8 cellular contexts compared by ENCODE assay signal in the genomic region with DNA sequence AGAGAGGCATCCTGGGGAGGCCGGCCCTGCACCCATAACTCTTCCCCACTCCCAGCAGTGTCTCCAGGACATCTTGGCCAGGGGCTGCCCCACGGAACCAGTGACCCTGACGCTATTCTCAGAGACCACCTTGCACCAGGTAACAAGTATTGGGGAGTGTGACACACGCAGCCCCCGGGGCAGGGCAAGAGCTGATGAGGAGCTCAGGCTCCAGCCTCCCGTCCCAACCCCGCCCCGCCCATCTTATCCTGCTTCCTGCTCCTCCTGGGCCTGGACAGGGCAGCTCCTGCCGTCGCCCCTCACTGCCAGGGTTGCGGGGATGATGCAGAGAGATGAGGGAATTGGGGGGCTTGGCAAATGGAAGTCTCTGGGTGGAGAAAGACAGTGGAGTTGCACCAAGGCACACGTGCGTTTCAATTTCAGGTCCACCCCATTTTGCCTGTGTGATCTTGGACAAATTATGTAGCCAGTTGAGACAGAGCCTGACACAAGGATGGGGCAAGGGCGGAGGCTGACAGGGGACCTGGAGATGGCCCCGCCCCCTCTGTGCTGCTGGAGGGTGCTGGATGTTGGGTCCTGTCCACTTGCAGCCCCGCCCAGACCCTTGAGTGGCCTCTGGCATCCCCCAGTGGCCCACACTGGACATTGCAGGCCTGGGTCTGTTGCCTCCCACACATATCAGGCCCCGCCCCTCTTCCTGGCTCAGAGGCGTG. TPM values are rescaled to one million over a fixed set of nuclear protein-coding genes. Genes with fewer than 3 reads are reported as not detected.
DNase-seq lines count a peak whose midpoint lies in the region; ATAC-seq and TF ChIP-seq lines count a peak whose summit lies in the region.

No MANE protein-coding gene starts in this region.

- BruUV-seq in Caco-2 (replicated peaks; lab: Mats Ljungman, UMichigan), result no TSS peak

- ATAC-seq in GM23338 (peak; percentile 92), left lung (peak; percentile 98), HG03378 (IDR thresholded peaks at IDR 0.05; ENCODE audit: unreplicated experiment) (no peak)

- H3K4me3 Mint-ChIP-seq in Caco-2 (ENCODE audit: unreplicated experiment) (no peak overlapping the region), GM23338 (no peak overlapping the region)

- no peaks in the 10 kb centered on the region for H3K4me1 Mint-ChIP-seq in Caco-2 (ENCODE audit: low read depth, unreplicated experiment)
- peaks cover 18% of the 10 kb centered on the region for H3K4me1 Mint-ChIP-seq in GM23338

- no peak overlapping the region for H3K27ac Mint-ChIP-seq in Caco-2 (ENCODE audit: unreplicated experiment)
- H3K27ac Mint-ChIP-seq in GM23338, result no peak overlapping the region; the same call in 1 of the 2 replicates

- TF ChIP-seq CTCF in Caco-2 (IDR thresholded peaks at IDR 0.05; ENCODE audit: insufficient read depth in 1 of 2, low read depth in 1 of 2, low read length in 1 of 2, severe bottlenecking in 1 of 2, unreplicated experiment in 1 of 2) (peak; percentile 69 to 78), GM23338 (conservative IDR thresholded peaks at IDR 0.05; ENCODE audit: low read depth in 2 of 2) (peak; percentile 71 to 99), WI38 (IDR thresholded peaks at IDR 0.05; ENCODE audit: low read depth, low read length) (peak; percentile 100), colonic mucosa (IDR thresholded peaks at IDR 0.05) (peak; percentile 95), left lung (IDR thresholded peaks at IDR 0.05) (peak; percentile 85 to 90)

- no peak overlapping the region for H3K4me3 ChIP-seq in Caco-2 (ENCODE audit: low read depth, low read length)
- no peak overlapping the region for H3K4me3 ChIP-seq in GM23338
- H3K4me3 ChIP-seq in WI38 (ENCODE audit: low read depth, low read length), result no peak overlapping the region
- H3K4me3 ChIP-seq in colonic mucosa, result no peak overlapping the region
- H3K4me3 ChIP-seq in left lung, result no peak overlapping the region

- no peak overlapping the region for H3K27ac ChIP-seq in GM23338 (ENCODE audit: low read depth)
- H3K27ac ChIP-seq in colonic mucosa, result no peak overlapping the region
- no peak overlapping the region for H3K27ac ChIP-seq in left lung

- no peak overlapping the region for H2AFZ ChIP-seq in GM23338

- H3F3A ChIP-seq in GM23338 (replicated peaks; ENCODE audit: low read depth), result no peaks in the 10 kb centered on the region

- intact Hi-C loops in Caco-2 (cut with micrococcal nuclease; ENCODE audit: unreplicated experiment) (loop anchor here (2.0 kb wide), 1 partner anchor 24 kb away; no protein-coding TSS in a partner anchor), colonic mucosa (cut with DNase I) (loop anchor here (2.0 kb wide), 1 partner anchor 24 kb away; no protein-coding TSS in a partner anchor), left lung (cut with DNase I) (no loop called here)

- POLR2A ChIA-PET in Caco-2 (lab: Charles Lee), result no interaction called here

- H3K27me3 Mint-ChIP-seq in Caco-2 (ENCODE audit: insufficient read depth, unreplicated experiment), result no peaks in the 10 kb centered on the region
- peaks cover 9% of the 10 kb centered on the region for H3K27me3 Mint-ChIP-seq in GM23338 (ENCODE audit: insufficient read depth, low read depth, poor library complexity)

- H4K20me1 ChIP-seq in GM23338 (replicated peaks; ENCODE audit: insufficient read depth), result no peaks in the 10 kb centered on the region

- H3K9me3 ChIP-seq in Caco-2, result no peaks in the 10 kb centered on the region
- no peaks in the 10 kb centered on the region for H3K9me3 ChIP-seq in colonic mucosa
- H3K9me3 ChIP-seq in left lung, result no peaks in the 10 kb centered on the region

- H3K36me3 ChIP-seq in Caco-2 (ENCODE audit: control insufficient read depth, insufficient read depth, low read length) (no peaks in the 10 kb centered on the region), GM23338 (ENCODE audit: insufficient read depth) (no peaks in the 10 kb centered on the region), colonic mucosa (no peaks in the 10 kb centered on the region), left lung (no peaks in the 10 kb centered on the region)

- CTCF ChIA-PET in Caco-2 (lab: Charles Lee), result interaction anchor here (0.6 kb wide), 1 partner anchor 129 kb away, joined by 3 read pairs; no protein-coding TSS in a partner anchor

- H3K9me3 Mint-ChIP-seq in Caco-2 (ENCODE audit: unreplicated experiment), result no peaks in the 10 kb centered on the region
- no peaks in the 10 kb centered on the region for H3K9me3 Mint-ChIP-seq in GM23338

- no peaks in the 10 kb centered on the region for H3K9me2 ChIP-seq in GM23338 (ENCODE audit: insufficient read depth)

- 0 out of 2 replicates have a peak overlapping the region, but pooled peaks have one; percentile 15 for H3K4me2 ChIP-seq in GM23338

- DNase-seq in Caco-2, result peak; percentile 86
- peak; percentile 99 for DNase-seq in GM23338 (ENCODE audit: low spot score)
- DNase-seq in NCI-H1694 treated with DMSO at 0.1 percent for 48 hours (lab: John Stamatoyannopoulos, UW), result peak; percentile 2
- peak; percentile 83 for DNase-seq in colonic mucosa
- peak; percentile 78 to 90 for DNase-seq in left lung
- DNase-seq in stimulated activated CD4-positive, alpha-beta T cell treated with anti-CD3 and anti-CD28 coated beads, Interleukin-4, amount 100 ng/mL, for 4 hours, result peak; percentile 26 to 47

- H3K79me2 ChIP-seq in GM23338 (replicated peaks; ENCODE audit: insufficient read depth), result no peaks in the 10 kb centered on the region

- no peak overlapping the region for H3K9ac ChIP-seq in colonic mucosa (ENCODE audit: low read depth in 2 of 2, low read length in 2 of 2)

- no peaks in the 10 kb centered on the region for H3K27me3 ChIP-seq in Caco-2 (replicated peaks; ENCODE audit: control insufficient read depth, insufficient read depth, low read length)
- H3K27me3 ChIP-seq in GM23338 (ENCODE audit: insufficient read depth), result no peaks in the 10 kb centered on the region
- H3K27me3 ChIP-seq in colonic mucosa, result no peaks in the 10 kb centered on the region
- H3K27me3 ChIP-seq in left lung, result peaks cover 0 to 25% of the 10 kb centered on the region in 2 donors

- H3K4me1 ChIP-seq in Caco-2 (no peaks in the 10 kb centered on the region), GM23338 (ENCODE audit: insufficient read depth) (peaks cover 8% of the 10 kb centered on the region), colonic mucosa (no peaks in the 10 kb centered on the region), left lung (no peaks in the 10 kb centered on the region)

- H3K36me3 Mint-ChIP-seq in Caco-2 (ENCODE audit: insufficient read depth, unreplicated experiment) (peaks cover 6% of the 10 kb centered on the region), GM23338 (ENCODE audit: low read depth) (no peaks in the 10 kb centered on the region)

TF ChIP-seq in GM23338, 12 proteins besides CTCF, POLR2A, EP300 and RAD21:
- TF ChIP-seq STAT1 (IDR thresholded peaks at IDR 0.05; ENCODE audit: unreplicated experiment), result no peak
TF ChIP-seq in GM23338: peak in this region for 0.

RNA-seq across cellular contexts. Expression of gene CLCNKA, which starts 10.7 kb away (rescaled TPM):
- total RNA-seq in Caco-2 (2022) (0.46 TPM in 1 of 2 replicates, not detected in the other), colonic mucosa (under 1 TPM in 1 of 2 donors, not detected in 1; 0.42 TPM), left lung (under 1 TPM; 0.12 to 0.39 TPM)
- 0.59 TPM in 1 of 2 replicates, not detected in the other for total RNA-seq in GM23338 (2014; rRNA removed; shearing (Covaris generic))
- 0.50 and 0.76 TPM in 2 replicates for polyA plus RNA-seq in GM23338 (2016; fragmentation: Nextera tagmentation; extraction: Ambion mirVana)

RNA-seq across cellular contexts. Expression of gene CLCNKB, which starts 11.0 kb away (rescaled TPM):
- total RNA-seq in Caco-2 (2022) (not detected in 2 replicates), colonic mucosa (under 1 TPM in 1 of 2 donors, not detected in 1; 0.12 TPM), left lung (1 to 10 TPM in 1 of 2 donors, not detected in 1; 1.1 TPM)
- total RNA-seq in GM23338 (2014; rRNA removed; shearing (Covaris generic)), result 1.2 and 1.3 TPM in 2 replicates
- polyA plus RNA-seq in GM23338 (2016; fragmentation: Nextera tagmentation; extraction: Ambion mirVana), result 1.6 and 1.9 TPM in 2 replicates

RNA-seq across cellular contexts. Expression of gene HSPB7, which starts 14.7 kb away (rescaled TPM):
- not detected in 2 replicates for total RNA-seq in Caco-2 (2022)
- not detected in 2 replicates for total RNA-seq in GM23338 (2014; rRNA removed; shearing (Covaris generic))
- 0.13 and 0.97 TPM in 2 replicates for polyA plus RNA-seq in GM23338 (2016; fragmentation: Nextera tagmentation; extraction: Ambion mirVana)
- 10 to 100 TPM in 1 of 2 donors, 1 to 10 TPM in 1; 1.1 to 12.7 TPM for total RNA-seq in colonic mucosa
- total RNA-seq in left lung, result 10 to 100 TPM in 1 of 2 donors, 1 to 10 TPM in 1; 4.2 to 22.1 TPM

RNA-seq across cellular contexts. Expression of gene SRARP, which starts 28.5 kb away (rescaled TPM):
- total RNA-seq in Caco-2 (2022), result 0.16 TPM in 1 of 2 replicates, not detected in the other
- 0.43 TPM in 1 of 2 replicates, not detected in the other for total RNA-seq in GM23338 (2014; rRNA removed; shearing (Covaris generic))
- not detected in 2 replicates for polyA plus RNA-seq in GM23338 (2016; fragmentation: Nextera tagmentation; extraction: Ambion mirVana)
- total RNA-seq in colonic mucosa, result not detected
- total RNA-seq in left lung, result not detected

RNA-seq across cellular contexts. Expression of gene FAM131C, which starts 40.9 kb away (rescaled TPM):
- total RNA-seq in Caco-2 (2022), result 0.41 and 0.44 TPM in 2 replicates
- total RNA-seq in GM23338 (2014; rRNA removed; shearing (Covaris generic)), result 0.74 and 1.3 TPM in 2 replicates
- polyA plus RNA-seq in GM23338 (2016; fragmentation: Nextera tagmentation; extraction: Ambion mirVana), result 0.71 and 0.87 TPM in 2 replicates
- total RNA-seq in colonic mucosa, result under 1 TPM in 1 of 2 donors, not detected in 1; 0.21 TPM
- total RNA-seq in left lung, result not detected

Comparison
In these comparisons a context has a peak if more than half of its experiments do, and no peak if none do; other contexts are left out.
1. DNase-seq: peak in every context shown above with its lines; median percentile 99 in GM23338; 86 in Caco-2; 84 in left lung; 83 in colonic mucosa; 36 in stimulated activated CD4-positive, alpha-beta T cell treated with anti-CD3 and anti-CD28 coated beads, Interleukin-4, amount 100 ng/mL, for 4 hours; 2 in NCI-H1694 treated with DMSO at 0.1 percent for 48 hours.
2. intact Hi-C loops: an anchor here in Caco-2 (2.0 kb wide) and colonic mucosa (2.0 kb wide); none called in left lung.